8 cellular contexts compared by ENCODE assay signal in the genomic region with DNA sequence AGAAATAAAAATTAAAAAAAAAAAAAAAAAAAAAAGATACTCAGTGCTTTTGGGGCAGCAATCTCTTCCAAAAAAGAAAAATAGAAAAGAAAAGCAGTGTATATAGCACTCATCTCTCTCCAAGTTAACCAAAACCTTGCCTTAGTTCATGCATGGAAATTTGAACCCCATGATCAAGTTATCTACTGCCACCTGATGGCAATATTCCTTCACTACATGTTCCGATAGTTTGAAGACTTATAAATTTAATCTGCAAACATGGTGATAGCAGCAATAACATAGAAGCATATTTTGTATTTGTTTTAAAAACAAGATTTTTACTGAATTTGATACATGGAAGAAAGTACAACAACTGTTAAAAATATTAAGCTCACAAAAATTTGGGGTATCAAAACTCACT. TPM values are rescaled to one million over a fixed set of nuclear protein-coding genes. Genes with fewer than 3 reads are reported as not detected.
A peak's percentile ranks its signal among the peaks of the same experiment; 100 is the strongest.
DNase-seq lines count a peak whose midpoint lies in the region; ATAC-seq and TF ChIP-seq lines count a peak whose summit lies in the region.

No MANE protein-coding gene starts in this region.

- H3K27me3 Mint-ChIP-seq in CD14-positive monocyte (ENCODE audit: low read depth in 3 of 3): no peaks in the 10 kb centered on the region
- no peaks in the 10 kb centered on the region for H3K27me3 Mint-ChIP-seq in stimulated activated naive CD8-positive, alpha-beta T cell treated with anti-CD3 and anti-CD28 coated beads, Interleukin-15, amount 100 ng/mL, for 72 hours
- H3K27me3 Mint-ChIP-seq in effector memory CD8-positive, alpha-beta T cell: no peaks in the 10 kb centered on the region

- POLR2A ChIA-PET in HEK293T (lab: Yijun Ruan, JAX) (no interaction called here), PC-3 (lab: Charles Lee; ENCODE audit: unreplicated experiment) (no interaction called here)

- H3K36me3 ChIP-seq in PC-3 (ENCODE audit: low read depth, low read length): no peaks in the 10 kb centered on the region

- no peak for ATAC-seq in PC-3
- no peak for ATAC-seq in stimulated activated naive CD8-positive, alpha-beta T cell treated with anti-CD3 and anti-CD28 coated beads, Interleukin-15, amount 100 ng/mL, for 72 hours
- ATAC-seq in effector memory CD8-positive, alpha-beta T cell (replicated peaks): no peak

- no peaks in the 10 kb centered on the region for H3K79me2 ChIP-seq in PC-3 (ENCODE audit: low read length)

- H3K9me3 Mint-ChIP-seq in CD14-positive monocyte: no peaks in the 10 kb centered on the region
- H3K9me3 Mint-ChIP-seq in stimulated activated naive CD8-positive, alpha-beta T cell treated with anti-CD3 and anti-CD28 coated beads, Interleukin-15, amount 100 ng/mL, for 72 hours: no peaks in the 10 kb centered on the region
- no peaks in the 10 kb centered on the region for H3K9me3 Mint-ChIP-seq in effector memory CD8-positive, alpha-beta T cell

- no peak overlapping the region for H2AFZ ChIP-seq in PC-3 (ENCODE audit: low read length)

- H3K4me1 ChIP-seq in PC-3 (ENCODE audit: insufficient read depth, low read length): peaks cover 12% of the 10 kb centered on the region

- H3F3A ChIP-seq in PC-3 (ENCODE audit: low read length, unreplicated experiment): no peaks in the 10 kb centered on the region

- no peaks in the 10 kb centered on the region for H3K9me3 ChIP-seq in PC-3 (ENCODE audit: low read length)

- BruUV-seq in PC-3 (replicated peaks; lab: Mats Ljungman, UMichigan): no TSS peak

- H3K36me3 Mint-ChIP-seq in CD14-positive monocyte: peaks cover 58 to 83% of the 10 kb centered on the region in 2 donors
- H3K36me3 Mint-ChIP-seq in effector memory CD8-positive, alpha-beta T cell (ENCODE audit: insufficient read depth): peaks cover 7% of the 10 kb centered on the region

- no peak overlapping the region for H3K4me3 ChIP-seq in PC-3 (ENCODE audit: low read length)

- no peak for TF ChIP-seq POLR2A in erythroblast (IDR thresholded peaks at IDR 0.05; ENCODE audit: low read length)

- no peaks in the 10 kb centered on the region for H3K27me3 ChIP-seq in PC-3 (ENCODE audit: low read length)

- H3K9me2 ChIP-seq in PC-3 (replicated peaks; ENCODE audit: low read length): no peaks in the 10 kb centered on the region

- no peak overlapping the region for H3K4me2 ChIP-seq in PC-3 (ENCODE audit: low read length)

- no peak overlapping the region for H3K27ac Mint-ChIP-seq in CD14-positive monocyte
- no peak overlapping the region for H3K27ac Mint-ChIP-seq in stimulated activated naive CD8-positive, alpha-beta T cell treated with anti-CD3 and anti-CD28 coated beads, Interleukin-15, amount 100 ng/mL, for 72 hours
- H3K27ac Mint-ChIP-seq in effector memory CD8-positive, alpha-beta T cell: no peak overlapping the region

- no peak overlapping the region for H3K27ac ChIP-seq in PC-3 (ENCODE audit: low read length)

- TF ChIP-seq CTCF in CD14-positive monocyte (IDR thresholded peaks at IDR 0.05) (peak; percentile 74), PC-3 (conservative IDR thresholded peaks at IDR 0.05; ENCODE audit: low read depth, low read length) (peak; percentile 74)

- no peak overlapping the region for H3K9ac ChIP-seq in PC-3 (ENCODE audit: low read length)

- H3K4me3 Mint-ChIP-seq in CD14-positive monocyte: no peak overlapping the region
- no peak overlapping the region for H3K4me3 Mint-ChIP-seq in stimulated activated naive CD8-positive, alpha-beta T cell treated with anti-CD3 and anti-CD28 coated beads, Interleukin-15, amount 100 ng/mL, for 72 hours
- no peak overlapping the region for H3K4me3 Mint-ChIP-seq in effector memory CD8-positive, alpha-beta T cell

- CTCF ChIA-PET in HEK293T (lab: Yijun Ruan, JAX) (interaction anchor here (0.6 to 1.4 kb wide), 6 partner anchors 8 to 207 kb away, joined by 3 to 4 read pairs (median 4); no protein-coding TSS in a partner anchor), PC-3 (lab: Charles Lee) (no interaction called here)

- H3K4me1 Mint-ChIP-seq in CD14-positive monocyte: no peaks in the 10 kb centered on the region
- no peaks in the 10 kb centered on the region for H3K4me1 Mint-ChIP-seq in stimulated activated naive CD8-positive, alpha-beta T cell treated with anti-CD3 and anti-CD28 coated beads, Interleukin-15, amount 100 ng/mL, for 72 hours
- no peaks in the 10 kb centered on the region for H3K4me1 Mint-ChIP-seq in effector memory CD8-positive, alpha-beta T cell (ENCODE audit: low read depth in 2 of 2)

- DNase-seq in CD14-positive monocyte (ENCODE audit: low spot score): no peak
- DNase-seq in HEK293T (ENCODE audit: extremely low spot score): peak; percentile 60
- peak; percentile 61 for DNase-seq in PC-3
- DNase-seq in erythroblast (lab: John Stamatoyannopoulos, UW): peak; percentile 59 to 63
- DNase-seq in pons (ENCODE audit: low spot score): peak; percentile 51
- no peak for DNase-seq in stimulated activated naive CD8-positive, alpha-beta T cell treated with anti-CD3 and anti-CD28 coated beads, Interleukin-15, amount 100 ng/mL, for 72 hours
- no peak for DNase-seq in stimulated activated CD4-positive, alpha-beta T cell treated with anti-CD3 and anti-CD28 coated beads, Interleukin-12 subunit alpha, Interleukin-12 subunit beta, amount 100 ng/mL, for 4 hours
- no peak for DNase-seq in effector memory CD8-positive, alpha-beta T cell

- no peaks in the 10 kb centered on the region for H4K20me1 ChIP-seq in PC-3 (ENCODE audit: low read length)

- intact Hi-C loops in CD14-positive monocyte (cut with micrococcal nuclease): loop anchor here in 1 of 2 donors (2.0 kb wide), 1 partner anchor 162 kb away; no protein-coding TSS in a partner anchor
- intact Hi-C loops in PC-3 (cut with micrococcal nuclease): loop anchor here (2.0 kb wide), 2 partner anchors 96 to 162 kb away; no protein-coding TSS in a partner anchor

TF ChIP-seq in HEK293T, 16 proteins besides CTCF, POLR2A, EP300 and RAD21:
- TF ChIP-seq ARNT (IDR thresholded peaks at IDR 0.05): no peak
- no peak for TF ChIP-seq SUZ12 (IDR thresholded peaks at IDR 0.05)
- TF ChIP-seq ELF4 (IDR thresholded peaks at IDR 0.05): no peak
- no peak for TF ChIP-seq FOXA1 (IDR thresholded peaks at IDR 0.05)
- TF ChIP-seq FOXK2 (IDR thresholded peaks at IDR 0.05): no peak
- TF ChIP-seq BHLHE40 (IDR thresholded peaks at IDR 0.05; ENCODE audit: borderline replicate concordance): no peak
- TF ChIP-seq ZNF384 (IDR thresholded peaks at IDR 0.05): no peak
- no peak for TF ChIP-seq CTBP1 (IDR thresholded peaks at IDR 0.05; ENCODE audit: borderline replicate concordance)
- TF ChIP-seq L3MBTL2 (conservative IDR thresholded peaks at IDR 0.05): no peak
- no peak for TF ChIP-seq SP1 (IDR thresholded peaks at IDR 0.05)
- TF ChIP-seq TARDBP (IDR thresholded peaks at IDR 0.05): no peak

RNA-seq across cellular contexts. Expression of a gene that starts 48.6 kb away (rescaled TPM):
- polyA plus RNA-seq in CD14-positive monocyte: under 1 TPM; 0.05 to 0.16 TPM
- not detected in 2 replicates for total RNA-seq in PC-3 (2014; rRNA removed)

RNA-seq across cellular contexts. Expression of a gene that starts 58.0 kb away (rescaled TPM):
- 10 to 100 TPM in 1 of 2 donors, 1 to 10 TPM in 1; 8.3 to 10.6 TPM for polyA plus RNA-seq in CD14-positive monocyte
- total RNA-seq in PC-3 (2014; rRNA removed): 8.5 and 9.8 TPM in 2 replicates

Comparison
In these comparisons a context has a peak if more than half of its experiments do, and no peak if none do; other contexts are left out.
1. DNase-seq: peak in HEK293T (single experiment), PC-3 (single experiment), erythroblast (2 of 2) and pons (single experiment); none in CD14-positive monocyte (single experiment), stimulated activated naive CD8-positive, alpha-beta T cell treated with anti-CD3 and anti-CD28 coated beads, Interleukin-15, amount 100 ng/mL, for 72 hours (0 of 2), stimulated activated CD4-positive, alpha-beta T cell treated with anti-CD3 and anti-CD28 coated beads, Interleukin-12 subunit alpha, Interleukin-12 subunit beta, amount 100 ng/mL, for 4 hours (single experiment) and effector memory CD8-positive, alpha-beta T cell (0 of 3).